15 cellular contexts compared by ENCODE assay signal in genomic region chr16:31347445-31347844, GRCh38. TPM values are rescaled to one million over a fixed set of nuclear protein-coding genes. Genes with fewer than 3 reads are reported as not detected.
"Had no signal": no experiment of that assay in that cellular context is flagged by ENCODE, and none has a peak within 500 bp of the region (broad histone marks: within the 10 kb centered on the region; RNA-seq: fewer than 3 reads in every experiment).

No MANE protein-coding gene starts in this region.

- H3K4me1 Mint-ChIP-seq: brain, endodermal cell had no signal

- H3K4me1 ChIP-seq: neural progenitor cell had no signal

- H3K27ac Mint-ChIP-seq: activated naive CD4-positive, alpha-beta T cell treated with anti-CD3 and anti-CD28 coated beads, Interleukin-2, amount 50 U/mL, for 72 hours; brain; endodermal cell; neural progenitor cell had no signal

- ATAC-seq: activated naive CD4-positive, alpha-beta T cell treated with anti-CD3 and anti-CD28 coated beads, Interleukin-2, amount 50 U/mL, for 72 hours had no signal

- H3K27ac ChIP-seq: neural progenitor cell, VCaP had no signal

- H3K36me3 ChIP-seq: neural progenitor cell had no signal

- H3K36me3 Mint-ChIP-seq: activated naive CD4-positive, alpha-beta T cell treated with anti-CD3 and anti-CD28 coated beads, Interleukin-2, amount 50 U/mL, for 72 hours; brain; neural progenitor cell had no signal

- H2AFZ ChIP-seq: neural progenitor cell had no signal

- FAIRE-seq: urothelium cell line had no signal

- H3K4me2 ChIP-seq: neural progenitor cell had no signal

- H3K27me3 ChIP-seq: neural progenitor cell had no signal

- H3K4me3 ChIP-seq: neural progenitor cell had no signal

- H3K4me3 Mint-ChIP-seq: brain, endodermal cell, neural progenitor cell had no signal

- H3K9me3 Mint-ChIP-seq: neural progenitor cell had no signal

- H3K9ac ChIP-seq: neural progenitor cell had no signal

- DNase-seq: activated CD4-positive, alpha-beta T cell treated with anti-CD3 and anti-CD28 coated beads for 48 hours; activated CD8-positive, alpha-beta memory T cell treated with anti-CD3 and anti-CD28 coated beads for 24 hours; amygdala; dermis blood vessel endothelial cell; endodermal cell; hippocampal formation; kidney glomerular epithelial cell; retina; stimulated activated CD4-positive, alpha-beta T cell treated with anti-CD3 and anti-CD28 coated beads, Interleukin-15, amount 100 ng/mL, for 24 hours; stimulated activated CD4-positive, alpha-beta T cell treated with anti-CD3 and anti-CD28 coated beads, Interleukin-4, amount 100 ng/mL, for 24 hours had no signal

RNA-seq across cellular contexts. Expression of gene ITGAD, which starts 45.7 kb away (rescaled TPM):
- total RNA-seq: activated naive CD4-positive, alpha-beta T cell treated with anti-CD3 and anti-CD28 coated beads, Interleukin-2, amount 50 U/mL, for 72 hours; dermis blood vessel endothelial cell; endodermal cell had no signal
